Comparison of ENCODE assay signal across 22 cellular contexts in the genomic region with DNA sequence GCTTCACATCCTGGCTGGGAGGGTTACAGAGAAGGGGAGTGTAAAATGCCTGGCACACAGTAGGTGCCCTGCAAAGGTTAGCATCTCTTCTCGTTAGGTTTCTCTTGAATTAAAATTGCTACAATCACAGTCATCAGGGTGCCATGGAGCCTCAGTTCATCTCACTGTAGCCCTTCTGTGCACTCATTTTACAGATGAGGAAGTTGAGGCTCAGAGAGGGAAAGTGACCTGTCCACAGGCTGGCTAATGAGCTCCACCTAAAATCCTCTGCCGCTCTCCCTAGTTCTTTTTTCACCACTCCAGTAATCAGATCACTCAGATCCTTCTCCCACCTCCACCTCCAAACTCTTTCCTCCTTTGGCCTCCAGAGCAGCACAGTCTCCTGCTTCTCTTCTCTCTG. TPM values are rescaled to one million over a fixed set of nuclear protein-coding genes. Genes with fewer than 3 reads are reported as not detected.
DNase-seq lines count a peak whose midpoint lies in the region; ATAC-seq, FAIRE-seq and TF ChIP-seq lines count a peak whose summit lies in the region.
"Had no signal": no experiment of that assay in that cellular context is flagged by ENCODE, and none has a peak within 500 bp of the region (broad histone marks: within the 10 kb centered on the region; RNA-seq: fewer than 3 reads in every experiment).

No MANE protein-coding gene starts in this region.

- TF ChIP-seq POLR2A in HepG2 (IDR thresholded peaks at IDR 0.05; ENCODE audit: insufficient read depth in 1 of 2, low read depth in 2 of 2, low read length in 2 of 2) (no peak), right lobe of liver (IDR thresholded peaks at IDR 0.05) (no peak), upper lobe of left lung (IDR thresholded peaks at IDR 0.05) (no peak)

- no peak for ATAC-seq in HepG2
- ATAC-seq in right lobe of liver, result no peak
- no peak for ATAC-seq in activated CD8-positive, alpha-beta T cell treated with anti-CD3 and anti-CD28 coated beads, Interleukin-2, amount 10 ng/mL, durations not matched to agents 7 days and 5 days
- ATAC-seq in lower lobe of right lung, result no peak
- no peak for ATAC-seq in upper lobe of left lung (ENCODE audit: low FRiP score in 2 of 2)
- no peak for ATAC-seq in psoas muscle
- no peak for ATAC-seq in GM19023 (IDR thresholded peaks at IDR 0.05; ENCODE audit: unreplicated experiment)
- ATAC-seq: right cardiac atrium had no signal

- peak overlapping the region; percentile 84 for H3K27ac Mint-ChIP-seq in activated CD8-positive, alpha-beta T cell treated with anti-CD3 and anti-CD28 coated beads, Interleukin-2, amount 10 ng/mL, durations not matched to agents 7 days and 5 days
- H3K27ac Mint-ChIP-seq: HFFc6 had no signal

- no peak for TF ChIP-seq RAD21 in HepG2 (CRISPR knock-in tag; IDR thresholded peaks at IDR 0.05)

- H3K9me3 ChIP-seq in HepG2 (ENCODE audit: low read length) (no peaks in the 10 kb centered on the region), right lobe of liver (no peaks in the 10 kb centered on the region), lower lobe of right lung (no peaks in the 10 kb centered on the region), upper lobe of left lung (no peaks in the 10 kb centered on the region), psoas muscle (no peaks in the 10 kb centered on the region)

- DNase-seq in HepG2 (ENCODE audit: low spot score) (no peak), right lobe of liver (no peak), lower lobe of right lung (no peak), upper lobe of left lung (no peak), psoas muscle (no peak), COLO829 (ENCODE audit: low spot score) (no peak)
- no peak for DNase-seq in activated CD8-positive, alpha-beta T cell treated with anti-CD3 and anti-CD28 coated beads, Interleukin-2, amount 10 ng/mL, durations not matched to agents 7 days and 5 days
- DNase-seq: HFFc6; hypothalamus; kidney; mesenchymal stem cell; NCI-H1092 treated with DMSO at 0.1 percent for 48 hours; NCI-H524; right cardiac atrium; stimulated activated CD4-positive, alpha-beta T cell treated with anti-CD3 and anti-CD28 coated beads, Interleukin-1b, Interleukin-23, amount 100 ng/mL, for 48 hours; SW 1271 had no signal

- H3K4me3 Mint-ChIP-seq in activated CD8-positive, alpha-beta T cell treated with anti-CD3 and anti-CD28 coated beads, Interleukin-2, amount 10 ng/mL, durations not matched to agents 7 days and 5 days, result no peak overlapping the region
- H3K4me3 Mint-ChIP-seq: HFFc6 had no signal

- peaks cover 5% of the 10 kb centered on the region for H3K27me3 Mint-ChIP-seq in activated CD8-positive, alpha-beta T cell treated with anti-CD3 and anti-CD28 coated beads, Interleukin-2, amount 10 ng/mL, durations not matched to agents 7 days and 5 days (ENCODE audit: low read depth)

- H3K4me1 Mint-ChIP-seq in activated CD8-positive, alpha-beta T cell treated with anti-CD3 and anti-CD28 coated beads, Interleukin-2, amount 10 ng/mL, durations not matched to agents 7 days and 5 days (ENCODE audit: low read depth), result peaks cover 51% of the 10 kb centered on the region

- H3K4me1 ChIP-seq in HepG2 (ENCODE audit: insufficient read depth, low read length) (peaks cover 40% of the 10 kb centered on the region), right lobe of liver (no peaks in the 10 kb centered on the region), lower lobe of right lung (peaks cover 50% of the 10 kb centered on the region), upper lobe of left lung (peaks cover 21 to 36% (median 26%) of the 10 kb centered on the region in 4 donors), psoas muscle (no peaks in the 10 kb centered on the region)

- BruUV-seq in HepG2 (replicated peaks; lab: Mats Ljungman, UMichigan), result no TSS peak

- TF ChIP-seq CTCF in HepG2 (CRISPR knock-in tag; IDR thresholded peaks at IDR 0.05), result no peak
- TF ChIP-seq CTCF in right lobe of liver (IDR thresholded peaks at IDR 0.05), result no peak
- TF ChIP-seq CTCF in lower lobe of right lung (IDR thresholded peaks at IDR 0.05), result no peak
- TF ChIP-seq CTCF in upper lobe of left lung (IDR thresholded peaks at IDR 0.05), result no peak
- no peak for TF ChIP-seq CTCF in psoas muscle (IDR thresholded peaks at IDR 0.05)

- no peak overlapping the region for H3K4me2 ChIP-seq in HepG2 (ENCODE audit: low read depth, low read length)
- H3K4me2 ChIP-seq: KMS-11 had no signal

- CTCF ChIA-PET in HepG2 (lab: Yijun Ruan, JAX; ENCODE audit: low intra/inter-chr PET ratio, low total read pairs), result no interaction called here
- CTCF ChIA-PET in activated CD8-positive, alpha-beta T cell treated with anti-CD3 and anti-CD28 coated beads, Interleukin-2, amount 10 ng/mL, durations not matched to agents 7 days and 5 days (lab: Charles Lee), result interaction anchor here (0.6 to 12.0 kb wide), 9 partner anchors 11 to 94 kb away, joined by 3 to 124 read pairs (median 7); no protein-coding TSS in a partner anchor

- 60% methylated on average over 2 of the region's 2 CpGs for WGBS in HepG2 (ENCODE audit: low lambda C conversion rate)
- 50% methylated on average over 1 of the region's 2 CpGs for WGBS in right lobe of liver (ENCODE audit: insufficient coverage, low coverage, low lambda C conversion rate, missing lambda C conversion rate)
- 76 to 97% methylated on average over 2 of the region's 2 CpGs for WGBS in upper lobe of left lung, 2 donors
- WGBS in psoas muscle, 3 donors, result 82 to 92% (median 92%) methylated on average over 2 of the region's 2 CpGs

- H3K4me3 ChIP-seq in HepG2 (replicated peaks in 1 of 3; ENCODE audit: insufficient read depth in 1 of 3, low read depth in 2 of 3, low read length in 3 of 3), result no peak overlapping the region
- H3K4me3 ChIP-seq in right lobe of liver, result no peak overlapping the region
- H3K4me3 ChIP-seq in lower lobe of right lung, result no peak overlapping the region
- H3K4me3 ChIP-seq in upper lobe of left lung, result no peak overlapping the region
- H3K4me3 ChIP-seq in psoas muscle, result no peak overlapping the region

- H2AFZ ChIP-seq in HepG2 (ENCODE audit: low read length), result no peak overlapping the region

- H3K9ac ChIP-seq in HepG2 (ENCODE audit: insufficient read depth, low read depth, low read length), result no peak overlapping the region
- H3K9ac ChIP-seq: KMS-11 had no signal

- peaks cover 0 to 13% of the 10 kb centered on the region in 2 experiments; a peak in 2 of 5 replicates for H3K27me3 ChIP-seq in HepG2 (ENCODE audit: control insufficient read depth in 1 of 2, insufficient read depth in 2 of 2, low read length in 2 of 2)
- H3K27me3 ChIP-seq in right lobe of liver, result no peaks in the 10 kb centered on the region
- H3K27me3 ChIP-seq in lower lobe of right lung (ENCODE audit: low read depth), result no peaks in the 10 kb centered on the region
- H3K27me3 ChIP-seq in upper lobe of left lung, result no peaks in the 10 kb centered on the region
- no peaks in the 10 kb centered on the region for H3K27me3 ChIP-seq in psoas muscle (ENCODE audit: insufficient read depth in 3 of 3, low read length in 2 of 3)

- H3K79me2 ChIP-seq in HepG2 (ENCODE audit: insufficient read depth, low read length), result no peaks in the 10 kb centered on the region

- no peak overlapping the region for H3K27ac ChIP-seq in HepG2 (ENCODE audit: extremely low read length, insufficient read depth, low read length)
- no peak overlapping the region for H3K27ac ChIP-seq in right lobe of liver
- peak overlapping the region; percentile 56 for H3K27ac ChIP-seq in lower lobe of right lung
- H3K27ac ChIP-seq in upper lobe of left lung, result peak overlapping the region in 3 of 4 donors; percentile 5 to 39 (median 26)
- no peak overlapping the region for H3K27ac ChIP-seq in psoas muscle
- H3K27ac ChIP-seq: KMS-11 had no signal

- POLR2A ChIA-PET in HepG2 (lab: Yijun Ruan, JAX), result interaction anchor here (1.2 kb wide), 1 partner anchor 23 kb away, joined by 3 read pairs; no protein-coding TSS in a partner anchor
- POLR2A ChIA-PET in activated CD8-positive, alpha-beta T cell treated with anti-CD3 and anti-CD28 coated beads, Interleukin-2, amount 10 ng/mL, durations not matched to agents 7 days and 5 days (lab: Charles Lee), result interaction anchor here (0.9 to 3.3 kb wide), 3 partner anchors 14 to 45 kb away, joined by 3 to 12 read pairs (median 3); no protein-coding TSS in a partner anchor

- in situ Hi-C loops in HepG2 (cut with HindIII; ENCODE audit: extremely low pct_ligation_motif_present, low pct_unique_long_range_greater_than_20kb), result loop anchor here (5.0 kb wide), 1 partner anchor 40 kb away; no protein-coding TSS in a partner anchor

- H4K20me1 ChIP-seq in HepG2 (ENCODE audit: insufficient read depth, low read length), result no peaks in the 10 kb centered on the region

- no peaks in the 10 kb centered on the region for H3K9me3 Mint-ChIP-seq in activated CD8-positive, alpha-beta T cell treated with anti-CD3 and anti-CD28 coated beads, Interleukin-2, amount 10 ng/mL, durations not matched to agents 7 days and 5 days (ENCODE audit: insufficient read depth)
- H3K9me3 Mint-ChIP-seq: HFFc6 had no signal

- intact Hi-C loops in HepG2 (cut with micrococcal nuclease; ENCODE audit: unreplicated experiment), result no loop called here
- intact Hi-C loops in right lobe of liver (cut with DNase I), result loop anchor here in 1 of 2 donors (5.0 kb wide), 1 partner anchor 40 kb away; no protein-coding TSS in a partner anchor
- intact Hi-C loops in lower lobe of right lung (cut with DNase I), result no loop called here
- intact Hi-C loops in psoas muscle (cut with DNase I), result no loop called here

- no peak for TF ChIP-seq EP300 in HepG2 (IDR thresholded peaks at IDR 0.05; ENCODE audit: low read depth in 2 of 2, low read length in 2 of 2)
- no peak for TF ChIP-seq EP300 in HepG2 (CRISPR knock-in tag; IDR thresholded peaks at IDR 0.05; ENCODE audit: borderline replicate concordance)
- no peak for TF ChIP-seq EP300 in upper lobe of left lung (IDR thresholded peaks at IDR 0.05)

- H3K36me3 ChIP-seq in HepG2 (replicated peaks in 1 of 2; ENCODE audit: control insufficient read depth in 1 of 2, insufficient read depth in 2 of 2, low read length in 2 of 2), result no peaks in the 10 kb centered on the region
- no peaks in the 10 kb centered on the region for H3K36me3 ChIP-seq in right lobe of liver
- peaks cover 59% of the 10 kb centered on the region for H3K36me3 ChIP-seq in lower lobe of right lung
- peaks cover 0 to 53% (median 33%) of the 10 kb centered on the region in 4 donors for H3K36me3 ChIP-seq in upper lobe of left lung
- H3K36me3 ChIP-seq in psoas muscle (ENCODE audit: insufficient read depth in 1 of 2, low read depth in 1 of 2), result no peaks in the 10 kb centered on the region

- no peak for FAIRE-seq in HepG2 (lab: Jason Lieb, UNC)
- FAIRE-seq: colon, endothelial cell of umbilical vein, G401.6, kidney had no signal

- H3K36me3 Mint-ChIP-seq in activated CD8-positive, alpha-beta T cell treated with anti-CD3 and anti-CD28 coated beads, Interleukin-2, amount 10 ng/mL, durations not matched to agents 7 days and 5 days (ENCODE audit: low read depth), result no peaks in the 10 kb centered on the region

RNA-seq across cellular contexts. Expression of gene AHDC1, which starts 13.5 kb away (rescaled TPM):
- total RNA-seq in HepG2 (2016; rRNA removed; fragmentation: Illumina TruSeq; extraction: Trizol), result 2.6 and 2.7 TPM in 2 replicates
- total RNA-seq in HepG2 (2016; cell fraction: cytosol; rRNA removed; fragmentation: Illumina TruSeq; extraction: Trizol; ENCODE audit: low read depth), result 1.9 and 2.6 TPM in 2 replicates
- total RNA-seq in HepG2 (2016; cell fraction: insoluble cytoplasmic fraction; rRNA removed; fragmentation: Illumina TruSeq; extraction: Trizol), result 3.1 and 3.5 TPM in 2 replicates
- total RNA-seq in HepG2 (2016; cell fraction: membrane; rRNA removed; fragmentation: Illumina TruSeq; extraction: Trizol), result 1.6 and 2.4 TPM in 2 replicates
- 3.0 and 6.6 TPM in 2 replicates for total RNA-seq in HepG2 (2016; cell fraction: nucleus; rRNA removed; fragmentation: Illumina TruSeq; extraction: Trizol)
- 1.0 and 1.2 TPM in 2 replicates for polyA plus RNA-seq in HepG2 (2011; rRNA removed)
- 0.52 and 0.72 TPM in 2 replicates for polyA plus RNA-seq in HepG2 (2011; cell fraction: cytosol; rRNA removed)
- 7.0 and 8.3 TPM in 2 replicates for polyA plus RNA-seq in HepG2 (2011; cell fraction: nucleus; rRNA removed)
- 4.7 and 7.3 TPM in 2 replicates for polyA plus RNA-seq in HepG2 (2012)
- 0.24 and 0.35 TPM in 2 replicates for polyA plus RNA-seq in HepG2 (2016; cell fraction: cytosol; fragmentation: Illumina TruSeq; extraction: Trizol; ENCODE audit: low read depth)
- 3.9 and 4.0 TPM in 2 replicates for polyA plus RNA-seq in HepG2 (2016; cell fraction: insoluble cytoplasmic fraction; fragmentation: Illumina TruSeq; extraction: Trizol; ENCODE audit: low read depth)
- 0.32 and 0.57 TPM in 2 replicates for polyA plus RNA-seq in HepG2 (2016; cell fraction: membrane; fragmentation: Illumina TruSeq; extraction: Trizol; ENCODE audit: low read depth)
- 12.2 and 16.8 TPM in 2 replicates for polyA plus RNA-seq in HepG2 (2016; cell fraction: nucleus; fragmentation: Illumina TruSeq; extraction: Trizol; ENCODE audit: insufficient read depth, low read depth)
- 3.1 and 6.5 TPM in 2 replicates for polyA minus RNA-seq in HepG2 (2011; rRNA and poly(A)+ RNA removed; ENCODE audit: low replicate concordance)
- polyA minus RNA-seq in HepG2 (2011; cell fraction: cytosol; rRNA and poly(A)+ RNA removed), result 3.1 and 3.7 TPM in 2 replicates
- 5.1 and 5.3 TPM in 2 replicates for polyA minus RNA-seq in HepG2 (2011; cell fraction: nucleus; rRNA and poly(A)+ RNA removed)
- 10 to 100 TPM in 3 of 6 experiments, 1 to 10 TPM in 3; 5.5 to 21.3 (median 10.9) TPM for total RNA-seq in right lobe of liver
- 10 to 100 TPM; 20.9 to 22.7 TPM for total RNA-seq in activated CD8-positive, alpha-beta T cell treated with anti-CD3 and anti-CD28 coated beads, Interleukin-2, amount 10 ng/mL, durations not matched to agents 7 days and 5 days
- total RNA-seq in lower lobe of right lung, result 23.7 TPM
- total RNA-seq in upper lobe of left lung, result 10 to 100 TPM; 10.8 to 43.4 (median 26.2) TPM
- 10 to 100 TPM; 35.9 to 65.2 (median 59.0) TPM for total RNA-seq in psoas muscle
- 10 to 100 TPM in 1 of 3 donors, 1 to 10 TPM in 2; 6.4 to 19.8 (median 9.7) TPM for polyA plus RNA-seq in psoas muscle

RNA-seq across cellular contexts. Expression of gene FGR, which starts 17.6 kb away (rescaled TPM):
- not detected in 2 replicates for total RNA-seq in HepG2 (2016; rRNA removed; fragmentation: Illumina TruSeq; extraction: Trizol)
- total RNA-seq in HepG2 (2016; cell fraction: cytosol; rRNA removed; fragmentation: Illumina TruSeq; extraction: Trizol; ENCODE audit: low read depth), result not detected in 2 replicates
- total RNA-seq in HepG2 (2016; cell fraction: insoluble cytoplasmic fraction; rRNA removed; fragmentation: Illumina TruSeq; extraction: Trizol), result not detected in 2 replicates
- total RNA-seq in HepG2 (2016; cell fraction: membrane; rRNA removed; fragmentation: Illumina TruSeq; extraction: Trizol), result not detected in 2 replicates
- not detected in 2 replicates for total RNA-seq in HepG2 (2016; cell fraction: nucleus; rRNA removed; fragmentation: Illumina TruSeq; extraction: Trizol)
- 0.04 TPM in 1 of 2 replicates, not detected in the other for polyA plus RNA-seq in HepG2 (2011; rRNA removed)
- polyA plus RNA-seq in HepG2 (2011; cell fraction: cytosol; rRNA removed), result 0.01 and 0.04 TPM in 2 replicates
- 0.14 and 0.33 TPM in 2 replicates for polyA plus RNA-seq in HepG2 (2011; cell fraction: nucleus; rRNA removed)
- not detected in 2 replicates for polyA plus RNA-seq in HepG2 (2012)
- not detected in 2 replicates for polyA plus RNA-seq in HepG2 (2016; cell fraction: cytosol; fragmentation: Illumina TruSeq; extraction: Trizol; ENCODE audit: low read depth)
- polyA plus RNA-seq in HepG2 (2016; cell fraction: insoluble cytoplasmic fraction; fragmentation: Illumina TruSeq; extraction: Trizol; ENCODE audit: low read depth), result not detected in 2 replicates
- polyA plus RNA-seq in HepG2 (2016; cell fraction: membrane; fragmentation: Illumina TruSeq; extraction: Trizol; ENCODE audit: low read depth), result not detected in 2 replicates
- polyA plus RNA-seq in HepG2 (2016; cell fraction: nucleus; fragmentation: Illumina TruSeq; extraction: Trizol; ENCODE audit: insufficient read depth, low read depth), result not detected in 2 replicates
- polyA minus RNA-seq in HepG2 (2011; rRNA and poly(A)+ RNA removed; ENCODE audit: low replicate concordance), result 0.33 TPM in 1 of 2 replicates, not detected in the other
- not detected in 2 replicates for polyA minus RNA-seq in HepG2 (2011; cell fraction: cytosol; rRNA and poly(A)+ RNA removed)
- polyA minus RNA-seq in HepG2 (2011; cell fraction: nucleus; rRNA and poly(A)+ RNA removed), result not detected in 2 replicates
- 1 to 10 TPM; 2.5 to 10.0 (median 6.3) TPM for total RNA-seq in right lobe of liver
- under 1 TPM; 0.08 to 0.21 TPM for total RNA-seq in activated CD8-positive, alpha-beta T cell treated with anti-CD3 and anti-CD28 coated beads, Interleukin-2, amount 10 ng/mL, durations not matched to agents 7 days and 5 days
- 193 TPM for total RNA-seq in lower lobe of right lung
- 100 to 1,000 TPM in 5 of 6 donors, 10 to 100 TPM in 1; 59.8 to 234 (median 150) TPM for total RNA-seq in upper lobe of left lung
- total RNA-seq in psoas muscle, result 1 to 10 TPM; 1.3 to 3.5 (median 3.1) TPM
- polyA plus RNA-seq in psoas muscle, result 1 to 10 TPM; 1.7 to 3.8 (median 2.0) TPM
- total RNA-seq: endothelial cell of umbilical vein, fibroblast of villous mesenchyme, HFFc6 had no signal

RNA-seq across cellular contexts. Expression of gene IFI6, which starts 54.6 kb away (rescaled TPM):
- total RNA-seq in HepG2 (2016; rRNA removed; fragmentation: Illumina TruSeq; extraction: Trizol) (6.1 and 13.2 TPM in 2 replicates), right lobe of liver (10 to 100 TPM in 5 of 6 experiments, 1 to 10 TPM in 1; 9.5 to 45.7 (median 33.2) TPM), lower lobe of right lung (211 TPM), upper lobe of left lung (100 to 1,000 TPM in 5 of 6 donors, 10 to 100 TPM in 1; 43.0 to 436 (median 277) TPM), psoas muscle (10 to 100 TPM in 3 of 4 donors, 1 to 10 TPM in 1; 7.8 to 25.8 (median 15.3) TPM)
- 2.7 and 3.0 TPM in 2 replicates for total RNA-seq in HepG2 (2016; cell fraction: cytosol; rRNA removed; fragmentation: Illumina TruSeq; extraction: Trizol; ENCODE audit: low read depth)
- total RNA-seq in HepG2 (2016; cell fraction: insoluble cytoplasmic fraction; rRNA removed; fragmentation: Illumina TruSeq; extraction: Trizol), result 7.4 and 12.7 TPM in 2 replicates
- total RNA-seq in HepG2 (2016; cell fraction: membrane; rRNA removed; fragmentation: Illumina TruSeq; extraction: Trizol), result 3.2 and 3.3 TPM in 2 replicates
- 8.4 and 10.6 TPM in 2 replicates for total RNA-seq in HepG2 (2016; cell fraction: nucleus; rRNA removed; fragmentation: Illumina TruSeq; extraction: Trizol)
- polyA plus RNA-seq in HepG2 (2011; rRNA removed) (12.9 and 21.8 TPM in 2 replicates), psoas muscle (10 to 100 TPM; 13.9 to 20.9 (median 18.8) TPM)
- polyA plus RNA-seq in HepG2 (2011; cell fraction: cytosol; rRNA removed), result 18.2 and 23.3 TPM in 2 replicates
- 6.3 and 11.3 TPM in 2 replicates for polyA plus RNA-seq in HepG2 (2011; cell fraction: nucleus; rRNA removed)
- 10.8 and 16.9 TPM in 2 replicates for polyA plus RNA-seq in HepG2 (2012)
- polyA plus RNA-seq in HepG2 (2016; cell fraction: cytosol; fragmentation: Illumina TruSeq; extraction: Trizol; ENCODE audit: low read depth), result 2.0 and 3.3 TPM in 2 replicates
- 5.6 and 6.9 TPM in 2 replicates for polyA plus RNA-seq in HepG2 (2016; cell fraction: insoluble cytoplasmic fraction; fragmentation: Illumina TruSeq; extraction: Trizol; ENCODE audit: low read depth)
- polyA plus RNA-seq in HepG2 (2016; cell fraction: membrane; fragmentation: Illumina TruSeq; extraction: Trizol; ENCODE audit: low read depth), result 3.2 and 3.9 TPM in 2 replicates
- 12.0 and 16.6 TPM in 2 replicates for polyA plus RNA-seq in HepG2 (2016; cell fraction: nucleus; fragmentation: Illumina TruSeq; extraction: Trizol; ENCODE audit: insufficient read depth, low read depth)
- polyA minus RNA-seq in HepG2 (2011; rRNA and poly(A)+ RNA removed; ENCODE audit: low replicate concordance), result 7.1 and 42.2 TPM in 2 replicates
- 4.4 and 7.3 TPM in 2 replicates for polyA minus RNA-seq in HepG2 (2011; cell fraction: cytosol; rRNA and poly(A)+ RNA removed)
- 1.3 and 1.4 TPM in 2 replicates for polyA minus RNA-seq in HepG2 (2011; cell fraction: nucleus; rRNA and poly(A)+ RNA removed)
- total RNA-seq in activated CD8-positive, alpha-beta T cell treated with anti-CD3 and anti-CD28 coated beads, Interleukin-2, amount 10 ng/mL, durations not matched to agents 7 days and 5 days, result 100 to 1,000 TPM; 271 to 272 TPM

Comparison
In these comparisons a context has a peak if more than half of its experiments do, and no peak if none do; other contexts are left out.
1. H3K27ac ChIP-seq: peak in lower lobe of right lung (single experiment) and upper lobe of left lung (3 of 4); none in HepG2 (single experiment), right lobe of liver (0 of 3) and psoas muscle (single experiment).
2. RNA of gene FGR, which starts 17.6 kb away (total RNA-seq): 193 TPM in lower lobe of right lung (single experiment) and 59.8 to 234 TPM in upper lobe of left lung; 2.5 to 10.0 TPM in right lobe of liver, 1.3 to 3.5 TPM in psoas muscle, 0.08 to 0.21 TPM in activated CD8-positive, alpha-beta T cell treated with anti-CD3 and anti-CD28 coated beads, Interleukin-2, amount 10 ng/mL, durations not matched to agents 7 days and 5 days and not detected in HepG2; every median in the first group is over 4 times any median in the second.